In the genomic region with DNA sequence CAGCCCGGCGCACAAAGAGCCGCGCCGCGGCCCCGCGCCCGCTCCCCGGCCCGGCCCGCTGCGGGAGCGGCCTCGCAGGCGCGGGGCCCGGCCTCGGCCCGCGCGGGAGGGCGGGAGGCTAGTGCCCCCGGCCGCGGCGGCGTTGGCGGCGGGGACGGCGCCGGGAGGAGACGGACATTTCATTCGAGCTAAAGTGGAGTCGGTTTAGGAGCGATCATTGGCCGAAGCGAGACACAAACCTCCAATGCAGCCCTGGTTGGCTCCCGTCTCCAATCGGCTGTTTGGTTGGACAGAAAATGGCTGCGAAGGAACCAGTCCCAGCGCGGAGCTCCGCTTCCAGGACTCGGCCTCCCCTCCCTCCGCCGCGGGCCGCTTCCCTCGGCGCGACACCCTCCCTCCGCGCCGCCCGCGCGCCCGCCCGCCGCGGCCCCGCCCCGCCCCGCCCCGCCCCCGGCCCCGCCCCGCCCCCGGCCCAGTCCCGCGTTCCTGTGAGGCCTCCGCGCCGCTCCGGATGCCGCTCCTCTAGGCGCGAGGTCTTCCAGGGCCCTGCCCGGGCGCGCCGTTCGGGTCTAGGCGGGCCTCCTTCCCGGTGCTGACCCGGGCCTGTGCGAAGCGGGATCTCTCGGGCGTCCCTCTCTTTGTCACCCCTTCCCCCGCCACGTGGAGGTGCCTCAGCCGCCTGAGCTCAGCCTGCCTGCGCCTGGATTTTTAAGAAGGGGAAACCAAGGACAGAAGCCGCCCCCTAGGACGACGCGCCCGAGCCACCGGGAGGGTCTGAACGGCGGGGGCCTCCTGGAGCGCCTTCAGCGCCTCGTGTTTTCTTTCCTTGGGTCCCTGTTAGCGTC, we compare ENCODE assay signal across 9 cellular contexts. TPM values are rescaled to one million over a fixed set of nuclear protein-coding genes. Genes with fewer than 3 reads are reported as not detected.
DNase-seq lines count a peak whose midpoint lies in the region; ATAC-seq, FAIRE-seq and TF ChIP-seq lines count a peak whose summit lies in the region.
"Had no signal": no experiment of that assay in that cellular context is flagged by ENCODE, and none has a peak within 500 bp of the region (broad histone marks: within the 10 kb centered on the region; RNA-seq: fewer than 3 reads in every experiment).

A gene (minus strand): TSS at position 309 of the 845 bp plus-strand sequence. CDS start 2,757 bp downstream, outside the sequence.

- TF ChIP-seq CTCF in AG09319 (IDR thresholded peaks at IDR 0.05; ENCODE audit: low read depth, low read length): no peak; the same call in 1 of the 2 replicates
- TF ChIP-seq CTCF in kidney (IDR thresholded peaks at IDR 0.05; ENCODE audit: borderline replicate concordance, extremely low read depth, insufficient read depth): no peak

- peak within 1 kb of the TSS; percentile 86 to 94 for H3K9ac ChIP-seq in kidney (ENCODE audit: low read length in 2 of 2)

- H3K4me1 ChIP-seq in kidney (ENCODE audit: control insufficient read depth in 1 of 2, insufficient read depth in 1 of 2, low read depth in 1 of 2, low read length in 2 of 2): peaks cover 7 to 8% of the 10 kb centered on the region in 2 donors

- DNase-seq in AG09319 (ENCODE audit: extremely low read depth, low read depth) (peak; percentile 96), NCI-H446 treated with DMSO at 0.1 percent for 48 hours (lab: John Stamatoyannopoulos, UW) (peak; percentile 94), cerebellar nuclear complex (lab: John Stamatoyannopoulos, UW) (peak; percentile 67 to 94), kidney (peak; percentile 98)
- DNase-seq in activated CD4-positive, CD25-positive, alpha-beta regulatory T cell treated with anti-CD3 and anti-CD28 coated beads, Interleukin-2, amount 50 U/mL, for 72 hours: peak; percentile 88
- DNase-seq in stimulated activated CD4-positive, alpha-beta T cell treated with anti-CD3 and anti-CD28 coated beads, Interleukin-15, amount 100 ng/mL, for 24 hours: peak; percentile 92

- intact Hi-C loops in kidney (cut with DNase I): no loop called here

- H3K27ac ChIP-seq in kidney (ENCODE audit: low read depth in 2 of 2, low read length in 2 of 2): peak within 1 kb of the TSS; percentile 82 to 83

- no peak for FAIRE-seq in kidney (lab: Jason Lieb, UNC)
- FAIRE-seq: colon had no signal

- no peaks in the 10 kb centered on the region for H3K36me3 ChIP-seq in kidney (ENCODE audit: control insufficient read depth in 1 of 2, insufficient read depth in 2 of 2, low read length in 2 of 2)

- no peaks in the 10 kb centered on the region for H3K9me3 ChIP-seq in kidney (ENCODE audit: control insufficient read depth in 1 of 2, low read length in 2 of 2)

- ATAC-seq in GM19035 (IDR thresholded peaks at IDR 0.05; ENCODE audit: unreplicated experiment) (peak; percentile 94), HG03354 (IDR thresholded peaks at IDR 0.05; ENCODE audit: poor library complexity, severe bottlenecking, unreplicated experiment) (peak; percentile 96)

- peak within 1 kb of the TSS; percentile 68 to 88 for H3K4me3 ChIP-seq in kidney (ENCODE audit: low read length in 2 of 2)

RNA-seq across cellular contexts. Expression of the gene that starts here (rescaled TPM):
- 31.1 TPM for total RNA-seq in kidney
- 24.6 TPM for polyA plus RNA-seq in kidney (ENCODE audit: insufficient read depth, low read depth, low replicate concordance)

Comparison
In these comparisons a context has a peak if more than half of its experiments do, and no peak if none do; other contexts are left out.
1. Peak in every context shown above with its lines: DNase-seq, ATAC-seq, H3K4me3 ChIP-seq and H3K27ac ChIP-seq.